ENCODE assay signal across 27 cellular contexts in the genomic region with DNA sequence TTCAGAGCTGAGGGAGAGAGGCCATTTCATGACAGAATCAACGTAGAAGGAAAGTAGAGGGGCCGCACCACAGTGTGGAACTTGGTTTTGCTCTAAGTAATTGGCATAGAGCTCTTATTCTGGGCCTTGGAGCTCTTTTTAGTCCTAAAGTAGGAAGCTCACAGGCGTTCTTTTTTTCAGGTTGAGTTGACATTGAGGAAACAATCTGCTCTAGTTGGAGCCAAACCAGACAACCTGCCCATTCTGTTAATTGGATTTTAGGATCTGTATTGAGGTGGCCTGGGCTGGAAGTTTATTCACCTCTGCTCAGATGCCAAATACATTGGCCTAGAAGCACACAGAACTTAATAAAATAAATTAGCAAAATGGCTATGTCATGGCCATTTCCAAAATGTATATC.
"Had no signal": no experiment of that assay in that cellular context is flagged by ENCODE, and none has a peak within 500 bp of the region (broad histone marks: within the 10 kb centered on the region; RNA-seq: fewer than 3 reads in every experiment).

No MANE protein-coding gene starts in this region.

- H3K4me3 ChIP-seq: dorsolateral prefrontal cortex, gastroesophageal sphincter, heart left ventricle, hepatocyte, lung, right lobe of liver, suprapubic skin, transverse colon, upper lobe of right lung, uterus had no signal

- H3K4me1 ChIP-seq: foreskin keratinocyte, gastroesophageal sphincter, heart left ventricle, parathyroid adenoma, right lobe of liver, suprapubic skin, transverse colon, upper lobe of right lung, uterus had no signal

- H3K36me3 ChIP-seq: gastroesophageal sphincter, heart left ventricle, neutrophil, right lobe of liver, suprapubic skin, transverse colon, upper lobe of right lung, uterus had no signal

- H3K27me3 ChIP-seq: dorsolateral prefrontal cortex, foreskin keratinocyte, gastroesophageal sphincter, heart left ventricle, hepatocyte, neutrophil, right lobe of liver, suprapubic skin, transverse colon, upper lobe of right lung, uterus had no signal

- H3K27ac ChIP-seq: dorsolateral prefrontal cortex, epithelial cell of prostate, foreskin keratinocyte, gastroesophageal sphincter, heart left ventricle, hepatocyte, neutrophil, parathyroid adenoma, right lobe of liver, suprapubic skin, transverse colon, upper lobe of right lung, uterus had no signal

- DNase-seq: cortex of kidney; effector CD4-positive, alpha-beta T cell; endodermal cell; foreskin keratinocyte; heart left ventricle; kidney; natural killer cell; right lobe of liver; small intestine; stimulated activated CD4-positive, alpha-beta T cell treated with anti-CD3 and anti-CD28 coated beads, Interleukin-15, amount 100 ng/mL, for 24 hours; stimulated activated CD4-positive, alpha-beta T cell treated with anti-CD3 and anti-CD28 coated beads, Interleukin-4, amount 100 ng/mL, for 1 hour; stimulated activated CD8-positive, alpha-beta memory T cell treated with anti-CD3 and anti-CD28 coated beads, Interleukin-4, amount 100 ng/mL, for 48 hours; stimulated activated naive CD4-positive, alpha-beta T cell; stimulated activated naive CD8-positive, alpha-beta T cell treated with anti-CD3 and anti-CD28 coated beads, Interleukin-15, amount 100 ng/mL, for 72 hours; transverse colon; upper lobe of right lung; uterus had no signal

- H3K9me3 ChIP-seq: gastroesophageal sphincter, heart left ventricle, neutrophil, right lobe of liver, suprapubic skin, transverse colon, upper lobe of right lung, uterus had no signal

- ATAC-seq: esophagus mucosa; foreskin keratinocyte; gastroesophageal sphincter; heart left ventricle; left lobe of liver; natural killer cell; right lobe of liver; stimulated activated naive CD8-positive, alpha-beta T cell treated with anti-CD3 and anti-CD28 coated beads, Interleukin-15, amount 100 ng/mL, for 72 hours; upper lobe of right lung had no signal
